Comparison of ENCODE assay signal across 12 cellular contexts in genomic region chr3:11764931-11765363, GRCh38.
DNase-seq lines count a peak whose midpoint lies in the region; ATAC-seq, FAIRE-seq and TF ChIP-seq lines count a peak whose summit lies in the region.
"Had no signal": no experiment of that assay in that cellular context is flagged by ENCODE, and none has a peak within 500 bp of the region (broad histone marks: within the 10 kb centered on the region; RNA-seq: fewer than 3 reads in every experiment).

No MANE protein-coding gene starts in this region.

- H3K4me3 ChIP-seq in HepG2 (replicated peaks in 1 of 3; ENCODE audit: insufficient read depth in 1 of 3, low read depth in 2 of 3, low read length in 3 of 3), result no peak overlapping the region
- no peak overlapping the region for H3K4me3 ChIP-seq in right lobe of liver
- no peak overlapping the region for H3K4me3 ChIP-seq in fibroblast of pulmonary artery (replicated peaks; ENCODE audit: low read depth, low read length)
- H3K4me3 ChIP-seq in transverse colon, result no peak overlapping the region

- TF ChIP-seq CTCF in HepG2 (CRISPR knock-in tag; IDR thresholded peaks at IDR 0.05) (no peak), right lobe of liver (IDR thresholded peaks at IDR 0.05) (no peak), fibroblast of pulmonary artery (IDR thresholded peaks at IDR 0.05; ENCODE audit: low read length, missing control alignments) (no peak), type B pancreatic cell (conservative IDR thresholded peaks at IDR 0.05) (no peak), transverse colon (IDR thresholded peaks at IDR 0.05) (no peak)

- no peak for FAIRE-seq in HepG2 (lab: Jason Lieb, UNC)

- H3K36me3 ChIP-seq in HepG2 (replicated peaks in 1 of 2; ENCODE audit: control insufficient read depth in 1 of 2, insufficient read depth in 2 of 2, low read length in 2 of 2) (no peaks in the 10 kb centered on the region), right lobe of liver (no peaks in the 10 kb centered on the region), transverse colon (no peaks in the 10 kb centered on the region)

- ATAC-seq in HepG2, result no peak
- ATAC-seq in right lobe of liver, result no peak

- peaks cover 19% of the 10 kb centered on the region for H3K4me1 Mint-ChIP-seq in T-helper 2 cell treated with Interferon-gamma antibody and Interleukin-4, amounts not matched to agents 5 μg/mL and 100 μg/mL, for 36 hours (ENCODE audit: low read depth)
- H3K4me1 Mint-ChIP-seq in type B pancreatic cell (ENCODE audit: unreplicated experiment), result peaks cover 15% of the 10 kb centered on the region

- H3K4me3 Mint-ChIP-seq in T-helper 2 cell treated with Interferon-gamma antibody and Interleukin-4, amounts not matched to agents 5 μg/mL and 100 μg/mL, for 36 hours, result peak overlapping the region; percentile 79
- H3K4me3 Mint-ChIP-seq in type B pancreatic cell, result no peak overlapping the region

- H3K27ac ChIP-seq in HepG2 (ENCODE audit: extremely low read length, insufficient read depth, low read length) (no peak overlapping the region), right lobe of liver (no peak overlapping the region), transverse colon (no peak overlapping the region)

- H3K9me3 Mint-ChIP-seq in T-helper 2 cell treated with Interferon-gamma antibody and Interleukin-4, amounts not matched to agents 5 μg/mL and 100 μg/mL, for 36 hours, result no peaks in the 10 kb centered on the region
- H3K9me3 Mint-ChIP-seq in type B pancreatic cell, result peaks cover 4% of the 10 kb centered on the region

- no peak for TF ChIP-seq POLR2A in HepG2 (IDR thresholded peaks at IDR 0.05; ENCODE audit: insufficient read depth in 1 of 2, low read depth in 2 of 2, low read length in 2 of 2)
- TF ChIP-seq POLR2A in right lobe of liver (IDR thresholded peaks at IDR 0.05), result no peak
- TF ChIP-seq POLR2A in transverse colon (IDR thresholded peaks at IDR 0.05), result no peak

- no peak overlapping the region for H2AFZ ChIP-seq in HepG2 (ENCODE audit: low read length)

- no peaks in the 10 kb centered on the region for H4K20me1 ChIP-seq in HepG2 (ENCODE audit: insufficient read depth, low read length)

- no peak overlapping the region for H3K4me2 ChIP-seq in HepG2 (ENCODE audit: low read depth, low read length)

- CTCF ChIA-PET in HepG2 (lab: Yijun Ruan, JAX; ENCODE audit: low intra/inter-chr PET ratio, low total read pairs), result no interaction called here

- intact Hi-C loops in HepG2 (cut with micrococcal nuclease; ENCODE audit: unreplicated experiment) (no loop called here), right lobe of liver (cut with DNase I) (no loop called here), transverse colon (cut with DNase I; ENCODE audit: low total_unique reads) (no loop called here)

- TF ChIP-seq RAD21 in HepG2 (CRISPR knock-in tag; IDR thresholded peaks at IDR 0.05), result no peak

- in situ Hi-C loops in HepG2 (cut with HindIII; ENCODE audit: extremely low pct_ligation_motif_present, low pct_unique_long_range_greater_than_20kb) (no loop called here), transverse colon (cut with MboI; ENCODE audit: low pct_ligation_motif_present in 1 of 4, low pct_unique_long_range_greater_than_20kb in 1 of 4, low sequenced_read_pairs in 3 of 4) (no loop called here)

- H3K27me3 ChIP-seq in HepG2 (ENCODE audit: control insufficient read depth in 1 of 2, insufficient read depth in 2 of 2, low read length in 2 of 2) (no peaks in the 10 kb centered on the region), right lobe of liver (no peaks in the 10 kb centered on the region), transverse colon (no peaks in the 10 kb centered on the region)

- H3K9me3 ChIP-seq in HepG2 (ENCODE audit: low read length), result no peaks in the 10 kb centered on the region
- no peaks in the 10 kb centered on the region for H3K9me3 ChIP-seq in right lobe of liver
- H3K9me3 ChIP-seq in transverse colon, result no peaks in the 10 kb centered on the region

- BruUV-seq in HepG2 (replicated peaks; lab: Mats Ljungman, UMichigan), result no TSS peak

- peaks cover 3% of the 10 kb centered on the region for H3K36me3 Mint-ChIP-seq in T-helper 2 cell treated with Interferon-gamma antibody and Interleukin-4, amounts not matched to agents 5 μg/mL and 100 μg/mL, for 36 hours (ENCODE audit: low read depth)
- no peaks in the 10 kb centered on the region for H3K36me3 Mint-ChIP-seq in type B pancreatic cell

- H3K27me3 Mint-ChIP-seq in T-helper 2 cell treated with Interferon-gamma antibody and Interleukin-4, amounts not matched to agents 5 μg/mL and 100 μg/mL, for 36 hours (ENCODE audit: low read depth), result no peaks in the 10 kb centered on the region
- no peaks in the 10 kb centered on the region for H3K27me3 Mint-ChIP-seq in type B pancreatic cell

- TF ChIP-seq EP300 in HepG2 (IDR thresholded peaks at IDR 0.05; ENCODE audit: low read depth in 2 of 2, low read length in 2 of 2) (no peak), HepG2 (CRISPR knock-in tag; IDR thresholded peaks at IDR 0.05; ENCODE audit: borderline replicate concordance) (no peak), transverse colon (IDR thresholded peaks at IDR 0.05; ENCODE audit: low read depth) (no peak)

- peak overlapping the region; percentile 95 for H3K27ac Mint-ChIP-seq in T-helper 2 cell treated with Interferon-gamma antibody and Interleukin-4, amounts not matched to agents 5 μg/mL and 100 μg/mL, for 36 hours
- H3K27ac Mint-ChIP-seq in type B pancreatic cell, result peak overlapping the region; percentile 6

- H3K4me1 ChIP-seq in HepG2 (ENCODE audit: insufficient read depth, low read length) (peaks cover 14% of the 10 kb centered on the region), right lobe of liver (no peaks in the 10 kb centered on the region), transverse colon (peaks cover 0 to under 1% (median 0%) of the 10 kb centered on the region in 4 donors)

- no peak overlapping the region for H3K9ac ChIP-seq in HepG2 (ENCODE audit: insufficient read depth, low read depth, low read length)

- WGBS in HepG2 (ENCODE audit: low lambda C conversion rate), result 29% methylated on average over 5 of the region's 5 CpGs
- WGBS in right lobe of liver (ENCODE audit: insufficient coverage, low coverage, low lambda C conversion rate, missing lambda C conversion rate), result 63% methylated on average over 5 of the region's 5 CpGs
- WGBS in transverse colon (ENCODE audit: low coverage in 1 of 2), 2 donors, result 65 to 69% methylated on average over 4 to 5 of the region's 5 CpGs

- POLR2A ChIA-PET in HepG2 (lab: Yijun Ruan, JAX), result no interaction called here

- DNase-seq in HepG2 (ENCODE audit: low spot score) (no peak), right lobe of liver (no peak), fibroblast of pulmonary artery (ENCODE audit: low read depth) (peak; percentile 61), type B pancreatic cell (ENCODE audit: extremely low spot score, unreplicated experiment) (no peak), transverse colon (no peak), NCI-H524 treated with DMSO at 0.1 percent for 48 hours (lab: John Stamatoyannopoulos, UW) (no peak), RPMI8226 (no peak)
- DNase-seq in T-helper 2 cell treated with Interferon-gamma antibody and Interleukin-4, amounts not matched to agents 5 μg/mL and 100 μg/mL, for 36 hours (ENCODE audit: low spot score), result peak; percentile 65
- DNase-seq: COR-L47; hypothalamus; NK-92 treated with Interleukin-12 subunit alpha and Interleukin-12 subunit beta, amount 100 ng/mL, for 24 hours; retina had no signal

- no peaks in the 10 kb centered on the region for H3K79me2 ChIP-seq in HepG2 (ENCODE audit: insufficient read depth, low read length)

TF ChIP-seq in HepG2, 621 proteins besides CTCF, POLR2A, EP300 and RAD21:
- TF ChIP-seq ETV5 (CRISPR knock-in tag; IDR thresholded peaks at IDR 0.05; ENCODE audit: borderline replicate concordance), result no peak
- TF ChIP-seq PRDM15 (CRISPR knock-in tag; IDR thresholded peaks at IDR 0.05), result no peak
- TF ChIP-seq CEBPB (IDR thresholded peaks at IDR 0.05; ENCODE audit: borderline replicate concordance, low read depth, low read length), result peak; percentile 59; the same call in 1 of the 2 replicates
- peak; percentile 81 for TF ChIP-seq ZBTB33 (CRISPR knock-in tag; IDR thresholded peaks at IDR 0.05)

Comparison
In these comparisons a context has a peak if more than half of its experiments do, and no peak if none do; other contexts are left out.
1. DNase-seq: peak in T-helper 2 cell treated with Interferon-gamma antibody and Interleukin-4, amounts not matched to agents 5 μg/mL and 100 μg/mL, for 36 hours (single experiment) and fibroblast of pulmonary artery (single experiment); none in HepG2 (single experiment), right lobe of liver (0 of 3), type B pancreatic cell (single experiment), transverse colon (single experiment), NCI-H524 treated with DMSO at 0.1 percent for 48 hours (single experiment) and RPMI8226 (single experiment).